ENCODE assay signal across 9 cellular contexts in the genomic region with DNA sequence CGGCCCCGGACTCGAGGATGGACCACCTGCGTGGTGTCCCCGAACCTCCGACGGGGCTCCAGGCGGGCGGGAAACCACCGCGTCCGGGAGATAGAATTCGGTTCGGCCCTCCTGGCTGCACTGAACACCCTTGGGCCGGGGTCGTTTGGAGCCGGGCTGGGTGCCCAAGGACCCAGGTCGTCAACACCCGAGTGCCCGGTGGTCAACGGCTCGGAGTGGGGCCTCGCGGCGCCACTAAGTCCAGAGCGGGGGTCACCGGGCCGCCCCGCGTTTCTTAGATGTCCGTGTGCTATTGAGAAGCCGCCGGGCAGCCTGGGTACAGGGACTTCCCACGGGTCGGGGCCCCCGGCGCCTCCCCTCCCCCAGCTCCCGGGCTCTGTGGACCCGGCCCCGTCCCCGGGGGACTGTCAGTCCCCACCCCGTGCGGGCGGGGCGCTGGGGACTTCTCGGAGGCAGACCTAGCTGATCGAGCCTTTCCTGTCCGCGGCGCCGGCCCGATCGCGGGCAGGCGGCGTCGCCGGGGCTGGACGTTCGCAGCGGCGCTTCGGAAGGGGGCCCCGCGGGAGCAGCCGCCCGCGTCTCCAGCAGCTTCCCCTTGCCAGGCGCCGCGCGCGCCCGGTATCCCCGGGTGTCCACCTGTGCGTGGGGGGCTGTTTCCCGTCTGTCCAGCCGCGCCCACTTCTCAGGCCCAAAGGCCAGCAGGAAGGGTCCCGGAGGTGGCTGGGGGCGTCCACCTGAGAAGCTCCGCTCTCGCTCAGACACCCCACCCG. TPM values are rescaled to one million over a fixed set of nuclear protein-coding genes. Genes with fewer than 3 reads are reported as not detected.
A peak's percentile ranks its signal among the peaks of the same experiment; 100 is the strongest.
DNase-seq lines count a peak whose midpoint lies in the region; ATAC-seq and TF ChIP-seq lines count a peak whose summit lies in the region.
"Had no signal": no experiment of that assay in that cellular context is flagged by ENCODE, and none has a peak within 500 bp of the region (broad histone marks: within the 10 kb centered on the region; RNA-seq: fewer than 3 reads in every experiment).

No MANE protein-coding gene starts in this region.

- peaks cover 15% of the 10 kb centered on the region for H3K4me1 Mint-ChIP-seq in activated T-cell treated with anti-CD3 and anti-CD28 coated beads, Interleukin-2, amount 50 U/mL, for 72 hours (ENCODE audit: low read depth)
- H3K4me1 Mint-ChIP-seq in progenitor cell of endocrine pancreas (ENCODE audit: low read depth), result peaks cover 6% of the 10 kb centered on the region

- H3K36me3 Mint-ChIP-seq in activated T-cell treated with anti-CD3 and anti-CD28 coated beads, Interleukin-2, amount 50 U/mL, for 72 hours (ENCODE audit: insufficient read depth in 2 of 2), result no peaks in the 10 kb centered on the region
- no peaks in the 10 kb centered on the region for H3K36me3 Mint-ChIP-seq in progenitor cell of endocrine pancreas (ENCODE audit: insufficient read depth)
- H3K36me3 Mint-ChIP-seq: mesothelial cell of epicardium had no signal

- peak in 1 of 2 donors; percentile 18 for ATAC-seq in activated T-cell treated with anti-CD3 and anti-CD28 coated beads, Interleukin-2, amount 50 U/mL, for 72 hours (replicated peaks in 1 of 2)
- ATAC-seq in HG03039 (IDR thresholded peaks at IDR 0.05; ENCODE audit: unreplicated experiment), result no peak

- in situ Hi-C loops in GM23248 (cut with MboI), result no loop called here

- no peaks in the 10 kb centered on the region for H4K20me1 ChIP-seq in GM23248 (ENCODE audit: insufficient read depth)
- H4K20me1 ChIP-seq in neural cell (ENCODE audit: insufficient read depth), result no peaks in the 10 kb centered on the region
- no peaks in the 10 kb centered on the region for H4K20me1 ChIP-seq in OCI-LY7 (ENCODE audit: insufficient read depth, low read length)

- DNase-seq in NCI-H146 (lab: John Stamatoyannopoulos, UW), result peak; percentile 65
- no peak for DNase-seq in NCI-H146 treated with DMSO at 0.1 percent for 48 hours (lab: John Stamatoyannopoulos, UW; ENCODE audit: unreplicated experiment)
- DNase-seq in GM23248, result peak; percentile 33
- DNase-seq in activated T-cell treated with anti-CD3 and anti-CD28 coated beads, Interleukin-2, amount 50 U/mL, for 72 hours, result peak; percentile 21 to 31
- DNase-seq in progenitor cell of endocrine pancreas (ENCODE audit: low spot score, unreplicated experiment), result no peak
- DNase-seq in OCI-LY7 (ENCODE audit: low spot score), result no peak

- peaks cover 60% of the 10 kb centered on the region for H3K27me3 Mint-ChIP-seq in activated T-cell treated with anti-CD3 and anti-CD28 coated beads, Interleukin-2, amount 50 U/mL, for 72 hours (ENCODE audit: low read depth)
- H3K27me3 Mint-ChIP-seq in progenitor cell of endocrine pancreas, result peaks cover 69% of the 10 kb centered on the region

- H3K36me3 ChIP-seq in GM23248 (ENCODE audit: low read depth), result no peaks in the 10 kb centered on the region
- no peaks in the 10 kb centered on the region for H3K36me3 ChIP-seq in neural cell (ENCODE audit: insufficient read depth, low read length)
- H3K36me3 ChIP-seq in OCI-LY7 (ENCODE audit: insufficient read depth, low read length), result no peaks in the 10 kb centered on the region

- no peak overlapping the region for H3K4me2 ChIP-seq in GM23248 (ENCODE audit: unreplicated experiment)
- H3K4me2 ChIP-seq in neural cell (ENCODE audit: low read length), result no peak overlapping the region
- H3K4me2 ChIP-seq in OCI-LY7 (ENCODE audit: low read length), result no peak overlapping the region

- intact Hi-C loops in OCI-LY7 (cut with micrococcal nuclease; ENCODE audit: unreplicated experiment), result no loop called here

- 0 out of 2 replicates have a peak, but pooled peaks cover 7% of the 10 kb centered on the region for H3K4me1 ChIP-seq in GM23248 (ENCODE audit: insufficient read depth)
- H3K4me1 ChIP-seq in OCI-LY7 (ENCODE audit: insufficient read depth, low read length, poor library complexity, severe bottlenecking), result peaks cover 18% of the 10 kb centered on the region

- TF ChIP-seq CTCF in neural cell (IDR thresholded peaks at IDR 0.05; ENCODE audit: poor library complexity, severe bottlenecking) (no peak), progenitor cell of endocrine pancreas (IDR thresholded peaks at IDR 0.05; ENCODE audit: unreplicated experiment) (no peak), OCI-LY7 (conservative IDR thresholded peaks at IDR 0.05; ENCODE audit: low read length) (no peak)

- H2AFZ ChIP-seq in GM23248, result no peak overlapping the region
- no peak overlapping the region for H2AFZ ChIP-seq in neural cell (ENCODE audit: low read depth, low read length)
- H2AFZ ChIP-seq in OCI-LY7 (ENCODE audit: low read length), result no peak overlapping the region

- no TSS peak for BruUV-seq in OCI-LY7 (replicated peaks; lab: Mats Ljungman, UMichigan)

- no peak overlapping the region for H3K4me3 Mint-ChIP-seq in activated T-cell treated with anti-CD3 and anti-CD28 coated beads, Interleukin-2, amount 50 U/mL, for 72 hours
- H3K4me3 Mint-ChIP-seq in progenitor cell of endocrine pancreas (ENCODE audit: low read depth), result no peak overlapping the region
- H3K4me3 Mint-ChIP-seq: mesothelial cell of epicardium had no signal

- H3F3A ChIP-seq in GM23248 (ENCODE audit: insufficient read depth), result no peaks in the 10 kb centered on the region
- H3F3A ChIP-seq in neural cell (ENCODE audit: insufficient read depth, low read length, poor library complexity, severe bottlenecking), result no peaks in the 10 kb centered on the region

- H3K9me3 ChIP-seq in GM23248 (ENCODE audit: low read depth) (no peaks in the 10 kb centered on the region), neural cell (ENCODE audit: low read length) (no peaks in the 10 kb centered on the region), OCI-LY7 (ENCODE audit: low read length) (no peaks in the 10 kb centered on the region)

- H3K27ac ChIP-seq in GM23248 (no peak overlapping the region), neural cell (ENCODE audit: low read length) (no peak overlapping the region), OCI-LY7 (ENCODE audit: low read depth, low read length, poor library complexity, severe bottlenecking) (no peak overlapping the region)

- TF ChIP-seq RAD21 in neural cell (conservative IDR thresholded peaks at IDR 0.05), result no peak

- CTCF ChIA-PET in OCI-LY7 (lab: Charles Lee; ENCODE audit: unreplicated experiment), result no interaction called here

- no peak for TF ChIP-seq EP300 in neural cell (conservative IDR thresholded peaks at IDR 0.05; ENCODE audit: poor library complexity, severe bottlenecking)

- no peaks in the 10 kb centered on the region for H3K9me2 ChIP-seq in GM23248 (ENCODE audit: insufficient read depth)
- H3K9me2 ChIP-seq in neural cell (ENCODE audit: insufficient read depth, low read length), result no peaks in the 10 kb centered on the region
- H3K9me2 ChIP-seq in OCI-LY7 (ENCODE audit: insufficient read depth, low read length), result no peaks in the 10 kb centered on the region

- H3K4me3 ChIP-seq in GM23248 (peak overlapping the region; percentile 9; the same call in 1 of the 2 replicates), neural cell (ENCODE audit: low read length) (peak overlapping the region; percentile 62), OCI-LY7 (ENCODE audit: low read depth, low read length, poor library complexity, severe bottlenecking) (no peak overlapping the region)

- POLR2A ChIA-PET in OCI-LY7 (lab: Charles Lee), result no interaction called here

- WGBS in GM23248 (ENCODE audit: low coverage in 1 of 2, low lambda C conversion rate in 2 of 2, missing lambda C conversion rate in 2 of 2), 2 experiments, result 1 to 3% methylated on average over 49 to 71 of the region's 84 CpGs

- H3K27ac Mint-ChIP-seq in activated T-cell treated with anti-CD3 and anti-CD28 coated beads, Interleukin-2, amount 50 U/mL, for 72 hours, result no peak overlapping the region
- no peak overlapping the region for H3K27ac Mint-ChIP-seq in progenitor cell of endocrine pancreas
- H3K27ac Mint-ChIP-seq: mesothelial cell of epicardium had no signal

- H3K9ac ChIP-seq in GM23248, result no peak overlapping the region
- H3K9ac ChIP-seq in neural cell (ENCODE audit: low read length), result peak overlapping the region; percentile 42

- no peaks in the 10 kb centered on the region for H3K9me3 Mint-ChIP-seq in activated T-cell treated with anti-CD3 and anti-CD28 coated beads, Interleukin-2, amount 50 U/mL, for 72 hours
- H3K9me3 Mint-ChIP-seq in progenitor cell of endocrine pancreas (ENCODE audit: low read depth), result no peaks in the 10 kb centered on the region
- H3K9me3 Mint-ChIP-seq: mesothelial cell of epicardium had no signal

- no peaks in the 10 kb centered on the region for H3K79me2 ChIP-seq in GM23248 (ENCODE audit: insufficient read depth)
- H3K79me2 ChIP-seq in neural cell (replicated peaks; ENCODE audit: insufficient read depth, low read length), result no peaks in the 10 kb centered on the region
- no peaks in the 10 kb centered on the region for H3K79me2 ChIP-seq in OCI-LY7 (ENCODE audit: insufficient read depth, low read depth, low read length)

- H3K27me3 ChIP-seq in GM23248 (replicated peaks; ENCODE audit: insufficient read depth), result peaks cover 83% of the 10 kb centered on the region
- peaks cover 81% of the 10 kb centered on the region for H3K27me3 ChIP-seq in neural cell (ENCODE audit: insufficient read depth, low read depth, low read length)

TF ChIP-seq in neural cell, 6 proteins besides CTCF, POLR2A, EP300 and RAD21:
- no peak for TF ChIP-seq TAF1 (IDR thresholded peaks at IDR 0.05; ENCODE audit: low read depth)
- no peak for TF ChIP-seq MXI1 (conservative IDR thresholded peaks at IDR 0.05; ENCODE audit: poor library complexity, severe bottlenecking)
- TF ChIP-seq EZH2 (IDR thresholded peaks at IDR 0.05; ENCODE audit: borderline replicate concordance, insufficient read depth, low read length, poor library complexity, severe bottlenecking), result peak; percentile 69
TF ChIP-seq in neural cell: peak in this region for 1.

RNA-seq across cellular contexts. Expression of gene NPTX1, which starts 0.7 kb away (rescaled TPM):
- 0.25 and 1.1 TPM in 2 replicates for total RNA-seq in GM23248 (2014; rRNA removed; shearing (Covaris generic))
- polyA plus RNA-seq in GM23248 (2016; fragmentation: Nextera tagmentation; extraction: Ambion mirVana) (0.39 and 0.43 TPM in 2 replicates), neural cell (0.22 and 0.56 TPM in 2 replicates)
- 1 to 10 TPM in 1 of 2 donors, under 1 TPM in 1; 0.83 to 6.1 TPM for total RNA-seq in activated T-cell treated with anti-CD3 and anti-CD28 coated beads, Interleukin-2, amount 50 U/mL, for 72 hours
- polyA minus RNA-seq in neural cell, result 0.97 and 1.2 TPM in 2 replicates
- total RNA-seq in progenitor cell of endocrine pancreas (not detected in 2 replicates), OCI-LY7 (2022) (not detected in 2 replicates)
- 0.22 TPM in 1 of 2 replicates, not detected in the other for total RNA-seq in OCI-LY7 (2014; rRNA removed; shearing (Covaris generic))

Comparison
In these comparisons a context has a peak if more than half of its experiments do, and no peak if none do; other contexts are left out.
1. DNase-seq: peak in NCI-H146 (single experiment), GM23248 (single experiment) and activated T-cell treated with anti-CD3 and anti-CD28 coated beads, Interleukin-2, amount 50 U/mL, for 72 hours (2 of 2); none in NCI-H146 treated with DMSO at 0.1 percent for 48 hours (single experiment), progenitor cell of endocrine pancreas (single experiment) and OCI-LY7 (single experiment).